In the genomic region with DNA sequence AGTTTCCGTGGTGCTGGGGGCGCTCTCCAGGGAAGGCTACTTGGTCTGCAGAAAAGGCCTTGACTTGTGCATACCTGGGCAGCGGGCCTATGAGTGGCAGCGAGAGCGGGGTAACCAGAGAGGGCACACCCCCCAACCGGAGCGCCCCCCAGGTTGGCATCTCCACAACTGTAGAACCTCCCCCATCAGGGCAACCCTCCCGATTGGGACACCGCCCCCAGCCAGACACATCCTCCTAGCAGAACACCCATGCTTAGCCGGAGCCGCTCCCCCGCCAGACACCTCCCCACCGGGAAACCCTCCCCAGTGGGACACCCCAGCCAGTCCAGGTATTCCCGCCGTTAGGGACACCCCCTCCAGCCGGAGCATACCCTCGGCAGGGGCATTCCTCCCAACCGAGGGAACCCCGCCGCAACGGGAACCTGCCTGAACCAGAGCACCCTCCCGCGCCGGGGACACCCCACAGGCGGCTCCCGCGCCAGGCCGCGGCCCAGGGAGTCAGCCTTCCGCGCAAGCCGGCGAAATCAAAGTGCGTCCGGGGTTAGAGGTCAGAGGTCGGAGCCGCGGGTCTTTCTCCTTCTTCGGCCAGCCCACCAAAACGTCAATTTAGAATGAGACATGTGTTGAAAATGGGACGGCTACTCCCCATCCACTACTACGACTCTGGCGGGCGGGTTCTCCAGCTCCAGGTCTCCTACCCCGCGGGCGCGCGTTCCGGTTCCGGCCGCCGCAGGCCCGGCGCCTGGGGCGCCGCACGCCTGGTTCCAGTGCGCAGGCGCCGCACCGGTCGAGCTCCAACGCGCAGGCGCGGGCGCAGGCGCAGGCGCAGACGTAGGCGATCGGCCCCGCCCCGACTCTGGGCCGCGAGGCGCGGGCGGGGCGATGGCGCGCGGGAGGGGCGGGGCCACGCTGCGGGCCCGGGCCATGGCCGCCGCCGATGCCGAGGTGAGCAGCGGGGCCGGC, we compare ENCODE assay signal across 1 cellular context.
TF ChIP-seq lines count a peak whose summit lies in the region.

A gene (plus strand): TSS at position 901 of the 963 bp plus-strand sequence. CDS start 24 bp downstream, at position 925.

TF ChIP-seq in HEK293, 187 proteins besides CTCF, POLR2A, EP300 and RAD21 (continued from another document):
- TF ChIP-seq, protein P1, sequence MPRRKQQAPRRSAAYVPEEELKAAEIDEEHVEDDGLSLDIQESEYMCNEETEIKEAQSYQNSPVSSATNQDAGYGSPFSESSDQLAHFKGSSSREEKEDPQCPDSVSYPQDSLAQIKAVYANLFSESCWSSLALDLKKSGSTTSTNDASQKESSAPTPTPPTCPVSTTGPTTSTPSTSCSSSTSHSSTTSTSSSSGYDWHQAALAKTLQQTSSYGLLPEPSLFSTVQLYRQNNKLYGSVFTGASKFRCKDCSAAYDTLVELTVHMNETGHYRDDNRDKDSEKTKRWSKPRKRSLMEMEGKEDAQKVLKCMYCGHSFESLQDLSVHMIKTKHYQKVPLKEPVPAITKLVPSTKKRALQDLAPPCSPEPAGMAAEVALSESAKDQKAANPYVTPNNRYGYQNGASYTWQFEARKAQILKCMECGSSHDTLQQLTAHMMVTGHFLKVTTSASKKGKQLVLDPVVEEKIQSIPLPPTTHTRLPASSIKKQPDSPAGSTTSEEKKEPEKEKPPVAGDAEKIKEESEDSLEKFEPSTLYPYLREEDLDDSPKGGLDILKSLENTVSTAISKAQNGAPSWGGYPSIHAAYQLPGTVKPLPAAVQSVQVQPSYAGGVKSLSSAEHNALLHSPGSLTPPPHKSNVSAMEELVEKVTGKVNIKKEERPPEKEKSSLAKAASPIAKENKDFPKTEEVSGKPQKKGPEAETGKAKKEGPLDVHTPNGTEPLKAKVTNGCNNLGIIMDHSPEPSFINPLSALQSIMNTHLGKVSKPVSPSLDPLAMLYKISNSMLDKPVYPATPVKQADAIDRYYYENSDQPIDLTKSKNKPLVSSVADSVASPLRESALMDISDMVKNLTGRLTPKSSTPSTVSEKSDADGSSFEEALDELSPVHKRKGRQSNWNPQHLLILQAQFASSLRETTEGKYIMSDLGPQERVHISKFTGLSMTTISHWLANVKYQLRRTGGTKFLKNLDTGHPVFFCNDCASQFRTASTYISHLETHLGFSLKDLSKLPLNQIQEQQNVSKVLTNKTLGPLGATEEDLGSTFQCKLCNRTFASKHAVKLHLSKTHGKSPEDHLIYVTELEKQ (tag by site-specific recombination; IDR thresholded peaks at IDR 0.05; ENCODE audit: borderline replicate concordance), result 0 out of 2 replicates have a peak, but pooled peaks have one; percentile 7
- TF ChIP-seq ZNF555 (tag by site-specific recombination; conservative IDR thresholded peaks at IDR 0.05), result no peak
- no peak for TF ChIP-seq ZNF311 (tag by site-specific recombination; IDR thresholded peaks at IDR 0.05; ENCODE audit: borderline replicate concordance)
- TF ChIP-seq ZNF670 (tag by site-specific recombination; IDR thresholded peaks at IDR 0.05; ENCODE audit: low read depth), result no peak
- TF ChIP-seq ZBTB7A (tag by site-specific recombination; IDR thresholded peaks at IDR 0.05; ENCODE audit: low read depth), result 0 out of 2 replicates have a peak, but pooled peaks have one; percentile 62
